Comparison of ENCODE assay signal across 21 cellular contexts in genomic region chr7:71900556-71900955, GRCh38.
A peak's percentile ranks its signal among the peaks of the same experiment; 100 is the strongest.
DNase-seq lines count a peak whose midpoint lies in the region; ATAC-seq and TF ChIP-seq lines count a peak whose summit lies in the region.
"Had no signal": no experiment of that assay in that cellular context is flagged by ENCODE, and none has a peak within 500 bp of the region (broad histone marks: within the 10 kb centered on the region; RNA-seq: fewer than 3 reads in every experiment).

No MANE protein-coding gene starts in this region.

- H2AFZ ChIP-seq in GM23338 = no peak overlapping the region
- no peak overlapping the region for H2AFZ ChIP-seq in osteoblast (ENCODE audit: low read length)
- H2AFZ ChIP-seq: GM23248 had no signal

- H3K36me3 Mint-ChIP-seq in GM23338 (ENCODE audit: low read depth) = no peaks in the 10 kb centered on the region; the same call in 2 of the 3 replicates
- H3K36me3 Mint-ChIP-seq: CD4-positive, CD25-positive, alpha-beta regulatory T cell had no signal

- H3K4me1 ChIP-seq in GM23338 (ENCODE audit: insufficient read depth) = peaks cover 5% of the 10 kb centered on the region; the same call in 1 of the 2 replicates
- H3K4me1 ChIP-seq in osteoblast (ENCODE audit: insufficient read depth, low read length) = no peaks in the 10 kb centered on the region

- H3K36me3 ChIP-seq in GM23338 (ENCODE audit: insufficient read depth) (no peaks in the 10 kb centered on the region), osteoblast (ENCODE audit: insufficient read depth, low read length) (no peaks in the 10 kb centered on the region)

- no peak for TF ChIP-seq CTCF in GM23338 (conservative IDR thresholded peaks at IDR 0.05; ENCODE audit: low read depth in 2 of 2)
- TF ChIP-seq CTCF in osteoblast (IDR thresholded peaks at IDR 0.05; ENCODE audit: extremely low read depth, low read depth, low read length) = no peak

- no peaks in the 10 kb centered on the region for H3K9me3 ChIP-seq in osteoblast (ENCODE audit: low read depth, low read length)

- H3F3A ChIP-seq in GM23338 (replicated peaks; ENCODE audit: low read depth) = no peaks in the 10 kb centered on the region

- H3K4me2 ChIP-seq in GM23338 = no peak overlapping the region
- H3K4me2 ChIP-seq in osteoblast (ENCODE audit: insufficient read depth, low read length) = no peak overlapping the region

- H3K27me3 Mint-ChIP-seq in GM23338 (ENCODE audit: insufficient read depth, low read depth, poor library complexity) = no peaks in the 10 kb centered on the region
- H3K27me3 Mint-ChIP-seq: CD4-positive, CD25-positive, alpha-beta regulatory T cell had no signal

- H3K9me3 Mint-ChIP-seq in GM23338 = peaks cover 8% of the 10 kb centered on the region; the same call in 2 of the 3 replicates

- H3K27ac Mint-ChIP-seq in GM23338 = no peak overlapping the region
- H3K27ac Mint-ChIP-seq: CD4-positive, CD25-positive, alpha-beta regulatory T cell had no signal

- no peaks in the 10 kb centered on the region for H3K27me3 ChIP-seq in GM23338 (ENCODE audit: insufficient read depth)
- no peaks in the 10 kb centered on the region for H3K27me3 ChIP-seq in osteoblast (ENCODE audit: insufficient read depth, low read length)

- no peaks in the 10 kb centered on the region for H4K20me1 ChIP-seq in GM23338 (replicated peaks; ENCODE audit: insufficient read depth)
- H4K20me1 ChIP-seq in osteoblast (ENCODE audit: insufficient read depth, low read length) = no peaks in the 10 kb centered on the region

- H3K4me3 ChIP-seq in GM23338 (no peak overlapping the region), osteoblast (ENCODE audit: insufficient read depth, low read length) (no peak overlapping the region)
- H3K4me3 ChIP-seq: GM23248, K562 had no signal

- H3K27ac ChIP-seq in GM23338 (ENCODE audit: low read depth) (no peak overlapping the region), osteoblast (ENCODE audit: low read depth, low read length) (no peak overlapping the region)
- H3K27ac ChIP-seq: 22Rv1, GM23248 had no signal

- H3K4me3 Mint-ChIP-seq in GM23338 = no peak overlapping the region
- H3K4me3 Mint-ChIP-seq: CD4-positive, CD25-positive, alpha-beta regulatory T cell had no signal

- H3K79me2 ChIP-seq in GM23338 (replicated peaks; ENCODE audit: insufficient read depth) (no peaks in the 10 kb centered on the region), osteoblast (ENCODE audit: insufficient read depth, low read length) (no peaks in the 10 kb centered on the region)

- DNase-seq in DMS 273 (lab: John Stamatoyannopoulos, UW; ENCODE audit: unreplicated experiment) = peak; percentile 9
- DNase-seq in DMS 273 treated with DMSO at 0.1 percent for 48 hours (lab: John Stamatoyannopoulos, UW) = no peak
- peak; percentile 3 for DNase-seq in GM23338 (ENCODE audit: low spot score)
- DNase-seq in RPMI8226 = peak; percentile 48
- DNase-seq in osteoblast (ENCODE audit: insufficient read length, low spot score, missing footprints) = peak; percentile 47
- no peak for DNase-seq in cortex of kidney (lab: John Stamatoyannopoulos, UW)
- DNase-seq in Kasumi-1 (lab: John Stamatoyannopoulos, UW) = no peak
- DNase-seq: CD4-positive, CD25-positive, alpha-beta regulatory T cell; COR-L47; DMS153; GM23248; NCI-H1092; NCI-H146; NCI-H2029 treated with DMSO at 0.1 percent for 48 hours; NCI-H446 treated with DMSO at 0.1 percent for 48 hours; NCI-H69 had no signal

- ATAC-seq in GM23338 (no peak), HG03342 (IDR thresholded peaks at IDR 0.05; ENCODE audit: unreplicated experiment) (no peak)
- ATAC-seq: HCT116, K562, Panc1 had no signal

- no peaks in the 10 kb centered on the region; the same call in 1 of the 2 replicates for H3K9me2 ChIP-seq in GM23338 (ENCODE audit: insufficient read depth)

- peaks cover 6% of the 10 kb centered on the region for H3K4me1 Mint-ChIP-seq in GM23338
- H3K4me1 Mint-ChIP-seq: CD4-positive, CD25-positive, alpha-beta regulatory T cell had no signal

TF ChIP-seq in GM23338, 12 proteins besides CTCF, POLR2A, EP300 and RAD21:
- no peak for TF ChIP-seq EZH2phosphoT487 (IDR thresholded peaks at IDR 0.05; ENCODE audit: unreplicated experiment)
- TF ChIP-seq ZNF462 (CRISPR knock-in tag; IDR thresholded peaks at IDR 0.05) = no peak
- no peak for TF ChIP-seq ZNF331 (CRISPR knock-in tag; IDR thresholded peaks at IDR 0.05; ENCODE audit: low read depth)
- TF ChIP-seq ETS1 (IDR thresholded peaks at IDR 0.05) = no peak
- TF ChIP-seq CREB1 (CRISPR knock-in tag; IDR thresholded peaks at IDR 0.05; ENCODE audit: low read depth) = no peak
- TF ChIP-seq NANOG (IDR thresholded peaks at IDR 0.05; ENCODE audit: borderline replicate concordance) = no peak
- no peak for TF ChIP-seq EZH2 (IDR thresholded peaks at IDR 0.05; ENCODE audit: low read depth, unreplicated experiment)
- TF ChIP-seq ZNF114 (CRISPR knock-in tag; IDR thresholded peaks at IDR 0.05) = no peak

Comparison
In these comparisons a context has a peak if more than half of its experiments do, and no peak if none do; other contexts are left out.
1. DNase-seq: peak in DMS 273 (single experiment), GM23338 (single experiment), RPMI8226 (single experiment) and osteoblast (single experiment); none in DMS 273 treated with DMSO at 0.1 percent for 48 hours (single experiment), cortex of kidney (single experiment) and Kasumi-1 (0 of 2).